In the genomic region with DNA sequence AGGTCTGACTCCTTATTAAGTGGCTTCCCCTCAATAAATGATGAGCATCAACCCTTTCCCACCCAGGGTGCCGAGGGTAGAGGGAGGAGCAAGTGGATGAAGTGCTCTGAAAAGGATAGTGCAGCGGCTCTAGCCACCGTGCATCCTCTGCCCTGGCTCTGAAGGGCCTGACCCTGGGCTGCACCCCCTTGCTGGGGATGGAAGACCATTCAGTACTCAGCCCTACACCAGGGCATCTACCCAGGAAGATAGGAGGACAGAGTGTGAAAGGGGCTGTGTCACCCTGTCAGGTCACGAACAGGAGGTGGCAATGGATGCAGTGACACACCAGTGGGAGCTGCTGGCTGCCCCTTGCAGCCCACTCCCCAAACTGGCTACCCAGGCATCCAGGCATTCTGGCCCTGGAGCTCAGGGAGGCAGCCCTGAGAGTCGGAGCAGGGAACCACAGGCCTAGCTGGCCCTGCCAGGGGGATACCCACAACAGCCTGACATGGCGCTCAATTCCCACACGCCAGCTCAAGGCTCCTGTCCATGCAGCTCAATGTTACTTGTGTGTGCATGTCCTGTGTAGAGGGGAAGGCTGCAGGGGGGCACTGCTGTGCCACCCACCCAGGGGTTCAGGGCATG, we compare ENCODE assay signal across 20 cellular contexts. TPM values are rescaled to one million over a fixed set of nuclear protein-coding genes. Genes with fewer than 3 reads are reported as not detected.
DNase-seq lines count a peak whose midpoint lies in the region; ATAC-seq, FAIRE-seq and TF ChIP-seq lines count a peak whose summit lies in the region.
"Had no signal": no experiment of that assay in that cellular context is flagged by ENCODE, and none has a peak within 500 bp of the region (broad histone marks: within the 10 kb centered on the region; RNA-seq: fewer than 3 reads in every experiment).

No MANE protein-coding gene starts in this region.

- H3K27ac ChIP-seq in HepG2 (ENCODE audit: extremely low read length, insufficient read depth, low read length): no peak overlapping the region
- no peak overlapping the region for H3K27ac ChIP-seq in right lobe of liver
- no peak overlapping the region for H3K27ac ChIP-seq in H1 (ENCODE audit: low read depth, low read length)
- H3K27ac ChIP-seq: BLaER1, KMS-11, PC-9 had no signal

- H3K4ac ChIP-seq in H1 (replicated peaks; ENCODE audit: insufficient read length, low read depth, low read length): no peak overlapping the region

- no peak overlapping the region for H3K4me3 ChIP-seq in HepG2 (replicated peaks in 1 of 3; ENCODE audit: insufficient read depth in 1 of 3, low read depth in 2 of 3, low read length in 3 of 3)
- no peak overlapping the region for H3K4me3 ChIP-seq in right lobe of liver
- H3K4me3 ChIP-seq in H1 (ENCODE audit: extremely low read depth in 1 of 4, insufficient read depth in 2 of 4, low read depth in 3 of 4, low read length in 4 of 4): no peak overlapping the region
- H3K4me3 ChIP-seq: BLaER1, MG63, PC-9 had no signal

- H3K9me3 ChIP-seq in HepG2 (ENCODE audit: low read length) (peaks cover 8% of the 10 kb centered on the region; the same call in 1 of the 2 replicates), right lobe of liver (no peaks in the 10 kb centered on the region), H1 (ENCODE audit: insufficient read depth in 2 of 2, low read depth in 1 of 2, low read length in 1 of 2) (0 out of 4 replicates have a peak, but pooled peaks cover 0 to 5% of the 10 kb centered on the region in 2 experiments)

- peaks cover 1% of the 10 kb centered on the region; the same call in 1 of the 2 replicates for H4K20me1 ChIP-seq in HepG2 (ENCODE audit: insufficient read depth, low read length)
- peaks cover 0 to 5% of the 10 kb centered on the region in 2 experiments for H4K20me1 ChIP-seq in H1 (replicated peaks in 1 of 2; ENCODE audit: control insufficient read depth in 1 of 2, insufficient read depth in 2 of 2, low read length in 2 of 2)

- no peak overlapping the region for H2BK15ac ChIP-seq in H1 (ENCODE audit: low read length)

- TF ChIP-seq POLR2A in HepG2 (IDR thresholded peaks at IDR 0.05; ENCODE audit: insufficient read depth in 1 of 2, low read depth in 2 of 2, low read length in 2 of 2) (peak in 1 of 2 experiments; percentile 41; a peak in 2 of 4 replicates), right lobe of liver (IDR thresholded peaks at IDR 0.05) (no peak), H1 (IDR thresholded peaks at IDR 0.05; ENCODE audit: control extremely low read depth in 1 of 2, low read depth in 2 of 2, low read length in 2 of 2) (no peak)

- TF ChIP-seq CTCF in HepG2 (CRISPR knock-in tag; IDR thresholded peaks at IDR 0.05) (no peak), right lobe of liver (IDR thresholded peaks at IDR 0.05) (no peak), H1 (IDR thresholded peaks at IDR 0.05; ENCODE audit: control extremely low read depth in 1 of 3, insufficient read depth in 1 of 3, low read depth in 1 of 3, low read length in 3 of 3) (no peak)

- TF ChIP-seq EP300 in HepG2 (IDR thresholded peaks at IDR 0.05; ENCODE audit: low read depth in 2 of 2, low read length in 2 of 2) (no peak), HepG2 (CRISPR knock-in tag; IDR thresholded peaks at IDR 0.05; ENCODE audit: borderline replicate concordance) (no peak), H1 (IDR thresholded peaks at IDR 0.05; ENCODE audit: borderline replicate concordance in 1 of 2, low read depth in 2 of 2, low read length in 2 of 2) (no peak)

- ATAC-seq in HepG2 (no peak), right lobe of liver (no peak), GM18520 (IDR thresholded peaks at IDR 0.05; ENCODE audit: unreplicated experiment) (no peak)
- ATAC-seq: CD8-positive, alpha-beta T cell had no signal

- H3K79me1 ChIP-seq in H1 (ENCODE audit: low read depth, low read length): peaks cover 5% of the 10 kb centered on the region; the same call in 1 of the 2 replicates

- no peak for TF ChIP-seq RAD21 in HepG2 (CRISPR knock-in tag; IDR thresholded peaks at IDR 0.05)
- TF ChIP-seq RAD21 in H1 (IDR thresholded peaks at IDR 0.05 in 1 of 2, conservative IDR thresholded peaks at IDR 0.05 in 1 of 2; ENCODE audit: low read depth in 2 of 2, low read length in 2 of 2): no peak

- H2AK5ac ChIP-seq in H1 (ENCODE audit: low read depth, low read length): no peak overlapping the region

- H3K14ac ChIP-seq in H1 (ENCODE audit: insufficient read length): no peak overlapping the region

- POLR2A ChIA-PET in HepG2 (lab: Yijun Ruan, JAX): interaction anchor here (4.5 kb wide), 1 partner anchor 10 kb away, joined by 35 read pairs; the partner anchor contains the start of gene COX5B
- POLR2A ChIA-PET in H1 (lab: Charles Lee; ENCODE audit: partially characterized antibody): interaction anchor here (1.0 to 8.6 kb wide), 3 partner anchors 7 to 35 kb away, joined by 3 to 102 read pairs (median 27); partner anchors contain the start of genes ACTR1B and COX5B

- H3K36me3 ChIP-seq in HepG2 (replicated peaks in 1 of 2; ENCODE audit: control insufficient read depth in 1 of 2, insufficient read depth in 2 of 2, low read length in 2 of 2) (peaks cover 17 to 41% of the 10 kb centered on the region in 2 experiments), right lobe of liver (peaks cover 0 to 15% (median under 1%) of the 10 kb centered on the region in 4 donors), H1 (ENCODE audit: control insufficient read depth in 2 of 4, insufficient read depth in 4 of 4, low read length in 3 of 4) (peaks cover 3 to 24% (median 7%) of the 10 kb centered on the region in 4 experiments; a peak in 5 of 8 replicates)

- H3K23me2 ChIP-seq in H1 (ENCODE audit: low read depth, low read length): no peaks in the 10 kb centered on the region

- H3K9ac ChIP-seq in HepG2 (ENCODE audit: insufficient read depth, low read depth, low read length) (no peak overlapping the region), H1 (replicated peaks in 1 of 4; ENCODE audit: extremely low read depth in 1 of 4, low read depth in 3 of 4, low read length in 3 of 4) (no peak overlapping the region)
- H3K9ac ChIP-seq: BLaER1, KMS-11 had no signal

- no peak overlapping the region for H4K8ac ChIP-seq in H1 (ENCODE audit: extremely low read depth, insufficient read depth, low read length)

- no peak overlapping the region for H2BK5ac ChIP-seq in H1 (ENCODE audit: low read depth, low read length)

- H3K79me2 ChIP-seq in HepG2 (ENCODE audit: insufficient read depth, low read length) (no peaks in the 10 kb centered on the region), H1 (ENCODE audit: control insufficient read depth in 1 of 2, insufficient read depth in 2 of 2, low read length in 2 of 2) (peaks cover 0 to 6% of the 10 kb centered on the region in 2 experiments; a peak in 2 of 4 replicates)

- CTCF ChIA-PET in HepG2 (lab: Yijun Ruan, JAX; ENCODE audit: low intra/inter-chr PET ratio, low total read pairs): no interaction called here
- CTCF ChIA-PET in H1 (lab: Charles Lee; ENCODE audit: partially characterized antibody): no interaction called here

- no peak overlapping the region for H3K4me2 ChIP-seq in HepG2 (ENCODE audit: low read depth, low read length)
- H3K4me2 ChIP-seq in H1 (ENCODE audit: insufficient read depth in 1 of 2, low read depth in 2 of 2, low read length in 2 of 2): no peak overlapping the region
- H3K4me2 ChIP-seq: BLaER1, KMS-11, PC-9 had no signal

- H3K23ac ChIP-seq in H1 (ENCODE audit: insufficient read length): no peak overlapping the region

- BruUV-seq in HepG2 (replicated peaks; lab: Mats Ljungman, UMichigan): no TSS peak

- H2BK20ac ChIP-seq in H1 (ENCODE audit: low read length): no peak overlapping the region

- H2AFZ ChIP-seq in HepG2 (ENCODE audit: low read length): no peak overlapping the region
- H2AFZ ChIP-seq in H1 (ENCODE audit: low read length): no peak overlapping the region
- H2AFZ ChIP-seq: PC-9 had no signal

- H3K27me3 ChIP-seq in HepG2 (ENCODE audit: control insufficient read depth in 1 of 2, insufficient read depth in 2 of 2, low read length in 2 of 2): no peaks in the 10 kb centered on the region
- no peaks in the 10 kb centered on the region for H3K27me3 ChIP-seq in right lobe of liver
- no peaks in the 10 kb centered on the region for H3K27me3 ChIP-seq in H1 (replicated peaks in 1 of 4; ENCODE audit: control insufficient read depth in 3 of 4, extremely low read depth in 1 of 4, insufficient read depth in 3 of 4, low read length in 3 of 4)
- H3K27me3 ChIP-seq: BLaER1, MG63 had no signal

- DNase-seq in HepG2 (ENCODE audit: low spot score) (no peak), right lobe of liver (no peak), H1 (ENCODE audit: low read depth in 1 of 2, low spot score in 2 of 2) (peak in 1 of 2 experiments; percentile 24), KBM-7 (no peak), NCI-H748 treated with DMSO at 0.1 percent for 48 hours (lab: John Stamatoyannopoulos, UW) (no peak)
- DNase-seq: CD8-positive, alpha-beta T cell; DMS79; MG63; NCI-H1092; NCI-H146; NCI-H2081; NCI-H510A; NCI-H82 had no signal

- no peak overlapping the region for H3K18ac ChIP-seq in H1 (ENCODE audit: extremely low read depth, low read length)

- no peak overlapping the region for H4K5ac ChIP-seq in H1 (ENCODE audit: insufficient read length, low read depth, low read length)

- H3K56ac ChIP-seq in H1 (replicated peaks; ENCODE audit: insufficient read length, low read depth, low read length): no peak overlapping the region

- 98% methylated on average over 6 of the region's 7 CpGs for WGBS in HepG2 (ENCODE audit: low lambda C conversion rate)
- WGBS in right lobe of liver (ENCODE audit: insufficient coverage, low coverage, low lambda C conversion rate, missing lambda C conversion rate): 100% methylated on average over 2 of the region's 7 CpGs
- 92% methylated on average over 7 of the region's 7 CpGs; no CpG with 5 or more reads in 1 of the 2 experiments for WGBS in H1 (ENCODE audit: extremely low coverage in 1 of 2, insufficient coverage in 1 of 2, insufficient read length in 1 of 2, insufficient replicate concordance in 2 of 2, low coverage in 1 of 2, low lambda C conversion rate in 2 of 2, missing lambda C conversion rate in 1 of 2), 2 experiments

- intact Hi-C loops in HepG2 (cut with micrococcal nuclease; ENCODE audit: unreplicated experiment) (no loop called here), right lobe of liver (cut with DNase I) (no loop called here)

- no peak overlapping the region for H4K91ac ChIP-seq in H1 (replicated peaks; ENCODE audit: insufficient read length, low read length)

- H3K4me1 ChIP-seq in HepG2 (ENCODE audit: insufficient read depth, low read length): peaks cover 4% of the 10 kb centered on the region
- no peaks in the 10 kb centered on the region for H3K4me1 ChIP-seq in right lobe of liver
- no peaks in the 10 kb centered on the region for H3K4me1 ChIP-seq in H1 (replicated peaks in 1 of 4; ENCODE audit: control insufficient read depth in 3 of 4, insufficient read depth in 4 of 4, low read length in 3 of 4)

- no peak overlapping the region for H2BK12ac ChIP-seq in H1 (ENCODE audit: low read depth, low read length)

- in situ Hi-C loops in HepG2 (cut with HindIII; ENCODE audit: extremely low pct_ligation_motif_present, low pct_unique_long_range_greater_than_20kb): loop anchor here (25.0 kb wide), 1 partner anchor 1594 kb away; no protein-coding TSS in a partner anchor
- in situ Hi-C loops in KBM-7 (cut with MboI; ENCODE audit: low pct_unique_long_range_greater_than_20kb, low sequenced_read_pairs): no loop called here

- FAIRE-seq in HepG2 (lab: Jason Lieb, UNC) (no peak), H1 (lab: Jason Lieb, UNC) (no peak)
- FAIRE-seq: A204.1, D721Med had no signal

- H2BK120ac ChIP-seq in H1 (replicated peaks; ENCODE audit: low read depth, low read length): no peak overlapping the region

RNA-seq across cellular contexts. Expression of gene ACTR1B, which starts 7.6 kb away (rescaled TPM):
- total RNA-seq in HepG2 (2016; rRNA removed; fragmentation: Illumina TruSeq; extraction: Trizol): 59.9 and 76.7 TPM in 2 replicates
- 70.2 and 78.4 TPM in 2 replicates for total RNA-seq in HepG2 (2016; cell fraction: cytosol; rRNA removed; fragmentation: Illumina TruSeq; extraction: Trizol; ENCODE audit: low read depth)
- total RNA-seq in HepG2 (2016; cell fraction: insoluble cytoplasmic fraction; rRNA removed; fragmentation: Illumina TruSeq; extraction: Trizol): 55.1 and 78.5 TPM in 2 replicates
- total RNA-seq in HepG2 (2016; cell fraction: membrane; rRNA removed; fragmentation: Illumina TruSeq; extraction: Trizol): 130 and 146 TPM in 2 replicates
- 55.2 and 70.0 TPM in 2 replicates for total RNA-seq in HepG2 (2016; cell fraction: nucleus; rRNA removed; fragmentation: Illumina TruSeq; extraction: Trizol)
- polyA plus RNA-seq in HepG2 (2011; rRNA removed): 61.7 and 77.6 TPM in 2 replicates
- 55.9 and 77.2 TPM in 2 replicates for polyA plus RNA-seq in HepG2 (2011; cell fraction: cytosol; rRNA removed)
- polyA plus RNA-seq in HepG2 (2011; cell fraction: nucleus; rRNA removed): 251 and 257 TPM in 2 replicates
- polyA plus RNA-seq in HepG2 (2012): 53.7 and 58.6 TPM in 2 replicates
- polyA plus RNA-seq in HepG2 (2016; cell fraction: cytosol; fragmentation: Illumina TruSeq; extraction: Trizol; ENCODE audit: low read depth): 74.0 and 88.4 TPM in 2 replicates
- polyA plus RNA-seq in HepG2 (2016; cell fraction: insoluble cytoplasmic fraction; fragmentation: Illumina TruSeq; extraction: Trizol; ENCODE audit: low read depth): 55.8 and 66.7 TPM in 2 replicates
- 105 and 114 TPM in 2 replicates for polyA plus RNA-seq in HepG2 (2016; cell fraction: membrane; fragmentation: Illumina TruSeq; extraction: Trizol; ENCODE audit: low read depth)
- polyA plus RNA-seq in HepG2 (2016; cell fraction: nucleus; fragmentation: Illumina TruSeq; extraction: Trizol; ENCODE audit: insufficient read depth, low read depth): 103 and 116 TPM in 2 replicates
- 87.1 and 132 TPM in 2 replicates for polyA minus RNA-seq in HepG2 (2011; rRNA and poly(A)+ RNA removed; ENCODE audit: low replicate concordance)
- 28.5 and 31.1 TPM in 2 replicates for polyA minus RNA-seq in HepG2 (2011; cell fraction: cytosol; rRNA and poly(A)+ RNA removed)
- 72.0 and 76.6 TPM in 2 replicates for polyA minus RNA-seq in HepG2 (2011; cell fraction: nucleus; rRNA and poly(A)+ RNA removed)
- total RNA-seq in right lobe of liver: 10 to 100 TPM; 32.3 to 44.4 (median 35.1) TPM
- 40.7 and 43.8 TPM in 2 replicates for total RNA-seq in H1 (2021; fragmentation: NEBNext Ultra II Directional; extraction: Animal tissue kit (Norgen Biotek cat#: 25700))
- polyA plus RNA-seq in H1 (2011; rRNA removed): 56.0 and 78.1 TPM in 2 replicates
- polyA plus RNA-seq in H1 (2011; cell fraction: cytosol; rRNA removed): 57.8 TPM
- polyA plus RNA-seq in H1 (2011; cell fraction: nucleus; rRNA removed): 233 TPM
- 29.0 to 50.0 TPM (median 45.0 TPM) in 4 replicates for polyA plus RNA-seq in H1 (2012, experiment 1 of 2)
- polyA plus RNA-seq in H1 (2012, experiment 2 of 2): 37.3 TPM
- polyA plus RNA-seq in H1 (2013, experiment 1 of 2): 28.7 TPM
- polyA plus RNA-seq in H1 (2013, experiment 2 of 2): 24.7 TPM
- polyA minus RNA-seq in H1 (2011; rRNA and poly(A)+ RNA removed): 35.2 and 46.9 TPM in 2 replicates
- 25.0 TPM for polyA minus RNA-seq in H1 (2011; cell fraction: cytosol; rRNA and poly(A)+ RNA removed)
- 54.0 TPM for polyA minus RNA-seq in H1 (2011; cell fraction: nucleus; rRNA and poly(A)+ RNA removed)

RNA-seq across cellular contexts. Expression of gene COX5B, which starts 10.4 kb away (rescaled TPM):
- total RNA-seq in HepG2 (2016; rRNA removed; fragmentation: Illumina TruSeq; extraction: Trizol): 453 and 457 TPM in 2 replicates
- 171 and 178 TPM in 2 replicates for total RNA-seq in HepG2 (2016; cell fraction: cytosol; rRNA removed; fragmentation: Illumina TruSeq; extraction: Trizol; ENCODE audit: low read depth)
- 461 and 544 TPM in 2 replicates for total RNA-seq in HepG2 (2016; cell fraction: insoluble cytoplasmic fraction; rRNA removed; fragmentation: Illumina TruSeq; extraction: Trizol)
- total RNA-seq in HepG2 (2016; cell fraction: membrane; rRNA removed; fragmentation: Illumina TruSeq; extraction: Trizol): 139 and 150 TPM in 2 replicates
- total RNA-seq in HepG2 (2016; cell fraction: nucleus; rRNA removed; fragmentation: Illumina TruSeq; extraction: Trizol): 157 and 190 TPM in 2 replicates
- polyA plus RNA-seq in HepG2 (2011; rRNA removed): 440 and 536 TPM in 2 replicates
- polyA plus RNA-seq in HepG2 (2011; cell fraction: cytosol; rRNA removed): 532 and 716 TPM in 2 replicates
- polyA plus RNA-seq in HepG2 (2011; cell fraction: nucleus; rRNA removed): 231 and 254 TPM in 2 replicates
- 249 and 275 TPM in 2 replicates for polyA plus RNA-seq in HepG2 (2012)
- 152 and 159 TPM in 2 replicates for polyA plus RNA-seq in HepG2 (2016; cell fraction: cytosol; fragmentation: Illumina TruSeq; extraction: Trizol; ENCODE audit: low read depth)
- polyA plus RNA-seq in HepG2 (2016; cell fraction: insoluble cytoplasmic fraction; fragmentation: Illumina TruSeq; extraction: Trizol; ENCODE audit: low read depth): 356 and 383 TPM in 2 replicates
- polyA plus RNA-seq in HepG2 (2016; cell fraction: membrane; fragmentation: Illumina TruSeq; extraction: Trizol; ENCODE audit: low read depth): 107 and 113 TPM in 2 replicates
- polyA plus RNA-seq in HepG2 (2016; cell fraction: nucleus; fragmentation: Illumina TruSeq; extraction: Trizol; ENCODE audit: insufficient read depth, low read depth): 248 and 261 TPM in 2 replicates
- polyA minus RNA-seq in HepG2 (2011; rRNA and poly(A)+ RNA removed; ENCODE audit: low replicate concordance): 67.4 and 92.1 TPM in 2 replicates
- polyA minus RNA-seq in HepG2 (2011; cell fraction: cytosol; rRNA and poly(A)+ RNA removed): 75.3 and 98.0 TPM in 2 replicates
- polyA minus RNA-seq in HepG2 (2011; cell fraction: nucleus; rRNA and poly(A)+ RNA removed): 53.7 and 62.3 TPM in 2 replicates
- 100 to 1,000 TPM; 153 to 318 (median 197) TPM for total RNA-seq in right lobe of liver
- total RNA-seq in H1 (2021; fragmentation: NEBNext Ultra II Directional; extraction: Animal tissue kit (Norgen Biotek cat#: 25700)): 233 and 247 TPM in 2 replicates
- polyA plus RNA-seq in H1 (2011; rRNA removed): 435 and 468 TPM in 2 replicates
- polyA plus RNA-seq in H1 (2011; cell fraction: cytosol; rRNA removed): 446 TPM
- polyA plus RNA-seq in H1 (2011; cell fraction: nucleus; rRNA removed): 383 TPM
- polyA plus RNA-seq in H1 (2012, experiment 1 of 2): 242 to 347 TPM (median 333 TPM) in 4 replicates
- polyA plus RNA-seq in H1 (2012, experiment 2 of 2): 451 TPM
- 385 TPM for polyA plus RNA-seq in H1 (2013, experiment 1 of 2)
- 366 TPM for polyA plus RNA-seq in H1 (2013, experiment 2 of 2)
- polyA minus RNA-seq in H1 (2011; rRNA and poly(A)+ RNA removed): 41.0 and 41.2 TPM in 2 replicates
- 77.0 TPM for polyA minus RNA-seq in H1 (2011; cell fraction: cytosol; rRNA and poly(A)+ RNA removed)
- 58.2 TPM for polyA minus RNA-seq in H1 (2011; cell fraction: nucleus; rRNA and poly(A)+ RNA removed)

RNA-seq across cellular contexts. Expression of gene C2orf92, which starts 13.3 kb away (rescaled TPM):
- total RNA-seq in HepG2 (2016; rRNA removed; fragmentation: Illumina TruSeq; extraction: Trizol): 1.5 and 4.9 TPM in 2 replicates
- 1.7 and 3.6 TPM in 2 replicates for total RNA-seq in HepG2 (2016; cell fraction: cytosol; rRNA removed; fragmentation: Illumina TruSeq; extraction: Trizol; ENCODE audit: low read depth)
- 1.2 and 6.7 TPM in 2 replicates for total RNA-seq in HepG2 (2016; cell fraction: insoluble cytoplasmic fraction; rRNA removed; fragmentation: Illumina TruSeq; extraction: Trizol)
- total RNA-seq in HepG2 (2016; cell fraction: membrane; rRNA removed; fragmentation: Illumina TruSeq; extraction: Trizol): 2.5 and 2.8 TPM in 2 replicates
- total RNA-seq in HepG2 (2016; cell fraction: nucleus; rRNA removed; fragmentation: Illumina TruSeq; extraction: Trizol): 9.5 and 13.0 TPM in 2 replicates
- 5.0 and 9.4 TPM in 2 replicates for polyA plus RNA-seq in HepG2 (2011; rRNA removed)
- 0.79 and 0.97 TPM in 2 replicates for polyA plus RNA-seq in HepG2 (2011; cell fraction: cytosol; rRNA removed)
- 23.3 and 26.6 TPM in 2 replicates for polyA plus RNA-seq in HepG2 (2011; cell fraction: nucleus; rRNA removed)
- 4.1 TPM in 2 replicates for polyA plus RNA-seq in HepG2 (2012)
- 1.4 and 1.6 TPM in 2 replicates for polyA plus RNA-seq in HepG2 (2016; cell fraction: cytosol; fragmentation: Illumina TruSeq; extraction: Trizol; ENCODE audit: low read depth)
- 0.93 and 1.3 TPM in 2 replicates for polyA plus RNA-seq in HepG2 (2016; cell fraction: insoluble cytoplasmic fraction; fragmentation: Illumina TruSeq; extraction: Trizol; ENCODE audit: low read depth)
- 1.4 and 2.0 TPM in 2 replicates for polyA plus RNA-seq in HepG2 (2016; cell fraction: membrane; fragmentation: Illumina TruSeq; extraction: Trizol; ENCODE audit: low read depth)
- 22.0 and 25.3 TPM in 2 replicates for polyA plus RNA-seq in HepG2 (2016; cell fraction: nucleus; fragmentation: Illumina TruSeq; extraction: Trizol; ENCODE audit: insufficient read depth, low read depth)
- 3.2 and 12.3 TPM in 2 replicates for polyA minus RNA-seq in HepG2 (2011; rRNA and poly(A)+ RNA removed; ENCODE audit: low replicate concordance)
- polyA minus RNA-seq in HepG2 (2011; cell fraction: cytosol; rRNA and poly(A)+ RNA removed): 0.62 and 0.89 TPM in 2 replicates
- polyA minus RNA-seq in HepG2 (2011; cell fraction: nucleus; rRNA and poly(A)+ RNA removed): 23.7 and 26.4 TPM in 2 replicates
- total RNA-seq in right lobe of liver: 10 to 100 TPM in 1 of 6 experiments, 1 to 10 TPM in 5; 2.0 to 12.8 (median 4.4) TPM
- total RNA-seq in H1 (2021; fragmentation: NEBNext Ultra II Directional; extraction: Animal tissue kit (Norgen Biotek cat#: 25700)): 3.7 and 5.2 TPM in 2 replicates
- polyA plus RNA-seq in H1 (2011; rRNA removed): 2.1 and 2.3 TPM in 2 replicates
- 2.6 TPM for polyA plus RNA-seq in H1 (2011; cell fraction: cytosol; rRNA removed)
- polyA plus RNA-seq in H1 (2011; cell fraction: nucleus; rRNA removed): 6.9 TPM
- 2.0 to 3.9 TPM (median 3.1 TPM) in 4 replicates for polyA plus RNA-seq in H1 (2012, experiment 1 of 2)
- 0.81 TPM for polyA plus RNA-seq in H1 (2012, experiment 2 of 2)
- 2.4 TPM for polyA plus RNA-seq in H1 (2013, experiment 1 of 2)
- polyA plus RNA-seq in H1 (2013, experiment 2 of 2): 2.0 TPM
- polyA minus RNA-seq in H1 (2011; rRNA and poly(A)+ RNA removed): 4.3 and 4.8 TPM in 2 replicates
- polyA minus RNA-seq in H1 (2011; cell fraction: cytosol; rRNA and poly(A)+ RNA removed): 3.9 TPM
- 10.8 TPM for polyA minus RNA-seq in H1 (2011; cell fraction: nucleus; rRNA and poly(A)+ RNA removed)

RNA-seq across cellular contexts. Expression of gene ZAP70, which starts 57.1 kb away (rescaled TPM):
- total RNA-seq in HepG2 (2016; rRNA removed; fragmentation: Illumina TruSeq; extraction: Trizol) (0.18 and 0.51 TPM in 2 replicates), right lobe of liver (1 to 10 TPM in 4 of 6 experiments, under 1 TPM in 2; 0.74 to 2.1 (median 1.4) TPM)
- total RNA-seq in HepG2 (2016; cell fraction: cytosol; rRNA removed; fragmentation: Illumina TruSeq; extraction: Trizol; ENCODE audit: low read depth): not detected in 2 replicates
- total RNA-seq in HepG2 (2016; cell fraction: insoluble cytoplasmic fraction; rRNA removed; fragmentation: Illumina TruSeq; extraction: Trizol): 0.24 and 0.43 TPM in 2 replicates
- not detected in 2 replicates for total RNA-seq in HepG2 (2016; cell fraction: membrane; rRNA removed; fragmentation: Illumina TruSeq; extraction: Trizol)
- total RNA-seq in HepG2 (2016; cell fraction: nucleus; rRNA removed; fragmentation: Illumina TruSeq; extraction: Trizol): 0.28 and 0.31 TPM in 2 replicates
- polyA plus RNA-seq in HepG2 (2011; rRNA removed) (4.0 and 7.1 TPM in 2 replicates), H1 (2011; rRNA removed) (0.15 and 0.20 TPM in 2 replicates)
- polyA plus RNA-seq in HepG2 (2011; cell fraction: cytosol; rRNA removed): 2.5 and 3.2 TPM in 2 replicates
- 64.9 and 67.7 TPM in 2 replicates for polyA plus RNA-seq in HepG2 (2011; cell fraction: nucleus; rRNA removed)
- polyA plus RNA-seq in HepG2 (2012): 2.2 and 3.6 TPM in 2 replicates
- polyA plus RNA-seq in HepG2 (2016; cell fraction: cytosol; fragmentation: Illumina TruSeq; extraction: Trizol; ENCODE audit: low read depth): not detected in 2 replicates
- 0.27 and 0.57 TPM in 2 replicates for polyA plus RNA-seq in HepG2 (2016; cell fraction: insoluble cytoplasmic fraction; fragmentation: Illumina TruSeq; extraction: Trizol; ENCODE audit: low read depth)
- not detected in 2 replicates for polyA plus RNA-seq in HepG2 (2016; cell fraction: membrane; fragmentation: Illumina TruSeq; extraction: Trizol; ENCODE audit: low read depth)
- 1.00 and 1.1 TPM in 2 replicates for polyA plus RNA-seq in HepG2 (2016; cell fraction: nucleus; fragmentation: Illumina TruSeq; extraction: Trizol; ENCODE audit: insufficient read depth, low read depth)
- polyA minus RNA-seq in HepG2 (2011; rRNA and poly(A)+ RNA removed; ENCODE audit: low replicate concordance): 5.3 TPM in 1 of 2 replicates, not detected in the other
- 1.5 and 1.6 TPM in 2 replicates for polyA minus RNA-seq in HepG2 (2011; cell fraction: cytosol; rRNA and poly(A)+ RNA removed)
- polyA minus RNA-seq in HepG2 (2011; cell fraction: nucleus; rRNA and poly(A)+ RNA removed): 5.0 and 5.6 TPM in 2 replicates
- total RNA-seq in H1 (2021; fragmentation: NEBNext Ultra II Directional; extraction: Animal tissue kit (Norgen Biotek cat#: 25700)): not detected in 2 replicates
- 0.19 TPM for polyA plus RNA-seq in H1 (2011; cell fraction: cytosol; rRNA removed)
- 0.77 TPM for polyA plus RNA-seq in H1 (2011; cell fraction: nucleus; rRNA removed)
- 0.13 to 0.35 TPM (median 0.26 TPM) in 4 replicates for polyA plus RNA-seq in H1 (2012, experiment 1 of 2)
- 0.17 TPM for polyA plus RNA-seq in H1 (2012, experiment 2 of 2)
- polyA plus RNA-seq in H1 (2013, experiment 1 of 2): not detected
- 0.06 TPM for polyA plus RNA-seq in H1 (2013, experiment 2 of 2)
- polyA minus RNA-seq in H1 (2011; rRNA and poly(A)+ RNA removed): 0.05 TPM in 1 of 2 replicates, not detected in the other
- polyA minus RNA-seq in H1 (2011; cell fraction: cytosol; rRNA and poly(A)+ RNA removed): not detected
- not detected for polyA minus RNA-seq in H1 (2011; cell fraction: nucleus; rRNA and poly(A)+ RNA removed)
- total RNA-seq: PC-9, SK-MEL-5 had no signal

Comparison
In these comparisons a context has a peak if more than half of its experiments do, and no peak if none do; other contexts are left out.
1. Of the 41 proteins assayed by ChIP-seq in both HepG2 and H1: peak only in HepG2: none; only in H1: POLR2AphosphoS5; in both: none; in neither: 39; mixed calls (peak in some experiments, not most) for 1.